In genomic region chr14:76968621-76969063, GRCh38 we compare ENCODE assay signal across 18 cellular contexts. TPM values are rescaled to one million over a fixed set of nuclear protein-coding genes. Genes with fewer than 3 reads are reported as not detected.
DNase-seq lines count a peak whose midpoint lies in the region; FAIRE-seq and TF ChIP-seq lines count a peak whose summit lies in the region.
"Had no signal": no experiment of that assay in that cellular context is flagged by ENCODE, and none has a peak within 500 bp of the region (broad histone marks: within the 10 kb centered on the region; RNA-seq: fewer than 3 reads in every experiment).

No MANE protein-coding gene starts in this region.

- H3K4me2 ChIP-seq in H1 (ENCODE audit: insufficient read depth in 1 of 2, low read depth in 2 of 2, low read length in 2 of 2) = peak overlapping the region; percentile 38 to 43; a peak in 3 of 4 replicates

- H2BK12ac ChIP-seq in H1 (ENCODE audit: low read depth, low read length) = peak overlapping the region; percentile 17; the same call in 1 of the 2 replicates

- H3K27me3 ChIP-seq in H1 (replicated peaks in 1 of 4; ENCODE audit: control insufficient read depth in 3 of 4, extremely low read depth in 1 of 4, insufficient read depth in 3 of 4, low read length in 3 of 4) = no peaks in the 10 kb centered on the region

- no peak overlapping the region for H2BK15ac ChIP-seq in H1 (ENCODE audit: low read length)

- POLR2A ChIA-PET in H1 (lab: Charles Lee; ENCODE audit: partially characterized antibody) (interaction anchor here (1.1 to 1.9 kb wide), 9 partner anchors 13 to 69 kb away, joined by 3 to 5 read pairs (median 4); partner anchors contain the start of gene IRF2BPL), HEK293T (lab: Yijun Ruan, JAX) (interaction anchor here (0.8 kb wide), 1 partner anchor 38 kb away, joined by 3 read pairs; no protein-coding TSS in a partner anchor)

- peak in 2 of 3 experiments; percentile 23 to 25; a peak in 2 of 4 replicates for TF ChIP-seq CTCF in H1 (IDR thresholded peaks at IDR 0.05; ENCODE audit: control extremely low read depth in 1 of 3, insufficient read depth in 1 of 3, low read depth in 1 of 3, low read length in 3 of 3)

- H3K4me3 ChIP-seq in H1 (ENCODE audit: extremely low read depth in 1 of 4, insufficient read depth in 2 of 4, low read depth in 3 of 4, low read length in 4 of 4) = no peak overlapping the region
- H3K4me3 ChIP-seq: lower lobe of right lung had no signal

- H3K79me2 ChIP-seq in H1 (ENCODE audit: control insufficient read depth in 1 of 2, insufficient read depth in 2 of 2, low read length in 2 of 2) = no peaks in the 10 kb centered on the region

- no peaks in the 10 kb centered on the region for H3K23me2 ChIP-seq in H1 (ENCODE audit: low read depth, low read length)

- TF ChIP-seq POLR2A in H1 (IDR thresholded peaks at IDR 0.05; ENCODE audit: control extremely low read depth in 1 of 2, low read depth in 2 of 2, low read length in 2 of 2) = no peak

- H3K4ac ChIP-seq in H1 (replicated peaks; ENCODE audit: insufficient read length, low read depth, low read length) = no peak overlapping the region

- WGBS in H1 (ENCODE audit: extremely low coverage in 1 of 2, insufficient coverage in 1 of 2, insufficient read length in 1 of 2, insufficient replicate concordance in 2 of 2, low coverage in 1 of 2, low lambda C conversion rate in 2 of 2, missing lambda C conversion rate in 1 of 2), 2 experiments = 40% methylated on average over 16 of the region's 16 CpGs; no CpG with 5 or more reads in 1 of the 2 experiments

- H2AFZ ChIP-seq in H1 (ENCODE audit: low read length) = no peak overlapping the region

- H4K91ac ChIP-seq in H1 (replicated peaks; ENCODE audit: insufficient read length, low read length) = peak overlapping the region; percentile 95

- H3K36me3 ChIP-seq in H1 (ENCODE audit: control insufficient read depth in 2 of 4, insufficient read depth in 4 of 4, low read length in 3 of 4) = no peaks in the 10 kb centered on the region
- H3K36me3 ChIP-seq: lower lobe of right lung had no signal

- H3K14ac ChIP-seq in H1 (ENCODE audit: insufficient read length) = no peak overlapping the region

- H3K56ac ChIP-seq in H1 (replicated peaks; ENCODE audit: insufficient read length, low read depth, low read length) = no peak overlapping the region

- peak overlapping the region; percentile 97 for H2BK20ac ChIP-seq in H1 (ENCODE audit: low read length)

- H4K5ac ChIP-seq in H1 (ENCODE audit: insufficient read length, low read depth, low read length) = peak overlapping the region; percentile 4

- H3K4me3 Mint-ChIP-seq in T-helper 1 cell treated with Interleukin-12 subunit alpha and Interleukin-12 subunit beta and Interleukin-4 antibody, amounts not matched to agents 30 μg/mL and 1 μg/mL, for 36 hours = no peak overlapping the region
- no peak overlapping the region for H3K4me3 Mint-ChIP-seq in activated CD4-positive, alpha-beta T cell treated with anti-CD3 and anti-CD28 coated beads, Interleukin-2, amount 10 ng/mL, durations not matched to agents 24 days and 14 days
- H3K4me3 Mint-ChIP-seq: brain, nephron progenitor cell had no signal

- no peak overlapping the region for H3K9ac ChIP-seq in H1 (replicated peaks in 1 of 4; ENCODE audit: extremely low read depth in 1 of 4, low read depth in 3 of 4, low read length in 3 of 4)

- peak overlapping the region; percentile 56; the same call in 1 of the 2 replicates for H3K27ac ChIP-seq in H1 (ENCODE audit: low read depth, low read length)
- H3K27ac ChIP-seq: lower lobe of right lung had no signal

- no peak for FAIRE-seq in H1 (lab: Jason Lieb, UNC)
- FAIRE-seq in urothelium cell line (lab: Jason Lieb, UNC) = peak; percentile 84
- FAIRE-seq: GM18507 had no signal

- intact Hi-C loops in activated CD4-positive, alpha-beta T cell treated with anti-CD3 and anti-CD28 coated beads, Interleukin-2, amount 10 ng/mL, durations not matched to agents 24 days and 14 days (cut with micrococcal nuclease) = no loop called here

- no peaks in the 10 kb centered on the region for H3K79me1 ChIP-seq in H1 (ENCODE audit: low read depth, low read length)

- peak overlapping the region; percentile 29 for H3K27ac Mint-ChIP-seq in T-helper 1 cell treated with Interleukin-12 subunit alpha and Interleukin-12 subunit beta and Interleukin-4 antibody, amounts not matched to agents 30 μg/mL and 1 μg/mL, for 36 hours
- no peak overlapping the region for H3K27ac Mint-ChIP-seq in activated CD4-positive, alpha-beta T cell treated with anti-CD3 and anti-CD28 coated beads, Interleukin-2, amount 10 ng/mL, durations not matched to agents 24 days and 14 days
- H3K27ac Mint-ChIP-seq: nephron progenitor cell had no signal

- CTCF ChIA-PET in H1 (lab: Charles Lee; ENCODE audit: partially characterized antibody) = interaction anchor here (0.5 to 4.3 kb wide), 25 partner anchors 9 to 1768 kb away, joined by 3 to 16 read pairs (median 4); no protein-coding TSS in a partner anchor
- CTCF ChIA-PET in HEK293T (lab: Yijun Ruan, JAX) = interaction anchor here (0.6 to 0.7 kb wide), 2 partner anchors 58 to 74 kb away, joined by 3 to 7 read pairs; no protein-coding TSS in a partner anchor

- H2BK120ac ChIP-seq in H1 (replicated peaks; ENCODE audit: low read depth, low read length) = peak overlapping the region; percentile 82

- peak overlapping the region; percentile 76; the same call in 1 of the 2 replicates for H2BK5ac ChIP-seq in H1 (ENCODE audit: low read depth, low read length)

- peaks cover 40% of the 10 kb centered on the region for H3K27me3 Mint-ChIP-seq in T-helper 1 cell treated with Interleukin-12 subunit alpha and Interleukin-12 subunit beta and Interleukin-4 antibody, amounts not matched to agents 30 μg/mL and 1 μg/mL, for 36 hours (ENCODE audit: low read depth)
- H3K27me3 Mint-ChIP-seq in activated CD4-positive, alpha-beta T cell treated with anti-CD3 and anti-CD28 coated beads, Interleukin-2, amount 10 ng/mL, durations not matched to agents 24 days and 14 days = peaks cover 2% of the 10 kb centered on the region

- H2AK5ac ChIP-seq in H1 (ENCODE audit: low read depth, low read length) = no peak overlapping the region

- no peak for DNase-seq in T-helper 1 cell
- DNase-seq in NCI-H748 (lab: John Stamatoyannopoulos, UW; ENCODE audit: unreplicated experiment) = peak; percentile 94
- DNase-seq in H1 (ENCODE audit: low read depth in 1 of 2, low spot score in 2 of 2) = no peak
- DNase-seq in urothelium cell line (ENCODE audit: low spot score) = no peak
- DNase-seq in activated CD4-positive, alpha-beta T cell treated with anti-CD3 and anti-CD28 coated beads for 4 hours = no peak
- no peak for DNase-seq in activated CD4-positive, alpha-beta T cell treated with anti-CD3 and anti-CD28 coated beads, Interleukin-2, amount 10 ng/mL, durations not matched to agents 24 days and 14 days
- DNase-seq in HEK293T (ENCODE audit: extremely low spot score) = no peak
- DNase-seq: ACHN; activated CD4-positive, CD25-positive, alpha-beta regulatory T cell; activated naive CD4-positive, alpha-beta T cell; lower lobe of right lung; NCI-H2227 treated with DMSO at 0.1 percent for 48 hours; nephron progenitor cell; PC-3; stimulated activated CD4-positive, alpha-beta T cell treated with anti-CD3 and anti-CD28 coated beads, Interleukin-1b, Interleukin-23, amount 100 ng/mL, for 48 hours had no signal

- H3K23ac ChIP-seq in H1 (ENCODE audit: insufficient read length) = no peak overlapping the region

- TF ChIP-seq RAD21 in H1 (IDR thresholded peaks at IDR 0.05 in 1 of 2, conservative IDR thresholded peaks at IDR 0.05 in 1 of 2; ENCODE audit: low read depth in 2 of 2, low read length in 2 of 2) = peak; percentile 26 to 41; a peak in 3 of 4 replicates

- H3K9me3 ChIP-seq in H1 (ENCODE audit: insufficient read depth in 2 of 2, low read depth in 1 of 2, low read length in 1 of 2) = no peaks in the 10 kb centered on the region
- H3K9me3 ChIP-seq: lower lobe of right lung had no signal

- H3K4me1 ChIP-seq in H1 (replicated peaks in 1 of 4; ENCODE audit: control insufficient read depth in 3 of 4, insufficient read depth in 4 of 4, low read length in 3 of 4) = peaks cover 0 to 33% (median 17%) of the 10 kb centered on the region in 4 experiments; a peak in 6 of 7 replicates
- H3K4me1 ChIP-seq: lower lobe of right lung had no signal

- H4K8ac ChIP-seq in H1 (ENCODE audit: extremely low read depth, insufficient read depth, low read length) = 0 out of 2 replicates have a peak overlapping the region, but pooled peaks have one; percentile 4

- H3K9me3 Mint-ChIP-seq in T-helper 1 cell treated with Interleukin-12 subunit alpha and Interleukin-12 subunit beta and Interleukin-4 antibody, amounts not matched to agents 30 μg/mL and 1 μg/mL, for 36 hours = no peaks in the 10 kb centered on the region
- no peaks in the 10 kb centered on the region for H3K9me3 Mint-ChIP-seq in activated CD4-positive, alpha-beta T cell treated with anti-CD3 and anti-CD28 coated beads, Interleukin-2, amount 10 ng/mL, durations not matched to agents 24 days and 14 days
- H3K9me3 Mint-ChIP-seq: nephron progenitor cell had no signal

- H3K4me1 Mint-ChIP-seq in T-helper 1 cell treated with Interleukin-12 subunit alpha and Interleukin-12 subunit beta and Interleukin-4 antibody, amounts not matched to agents 30 μg/mL and 1 μg/mL, for 36 hours (ENCODE audit: low read depth) = peaks cover 15% of the 10 kb centered on the region
- peaks cover 24% of the 10 kb centered on the region for H3K4me1 Mint-ChIP-seq in activated CD4-positive, alpha-beta T cell treated with anti-CD3 and anti-CD28 coated beads, Interleukin-2, amount 10 ng/mL, durations not matched to agents 24 days and 14 days

- no peak for TF ChIP-seq EP300 in H1 (IDR thresholded peaks at IDR 0.05; ENCODE audit: borderline replicate concordance in 1 of 2, low read depth in 2 of 2, low read length in 2 of 2)

- H3K36me3 Mint-ChIP-seq in T-helper 1 cell treated with Interleukin-12 subunit alpha and Interleukin-12 subunit beta and Interleukin-4 antibody, amounts not matched to agents 30 μg/mL and 1 μg/mL, for 36 hours (ENCODE audit: low read depth) = no peaks in the 10 kb centered on the region
- H3K36me3 Mint-ChIP-seq in activated CD4-positive, alpha-beta T cell treated with anti-CD3 and anti-CD28 coated beads, Interleukin-2, amount 10 ng/mL, durations not matched to agents 24 days and 14 days (ENCODE audit: low read depth) = no peaks in the 10 kb centered on the region
- H3K36me3 Mint-ChIP-seq: brain had no signal

- no peaks in the 10 kb centered on the region for H4K20me1 ChIP-seq in H1 (replicated peaks in 1 of 2; ENCODE audit: control insufficient read depth in 1 of 2, insufficient read depth in 2 of 2, low read length in 2 of 2)

- H3K18ac ChIP-seq in H1 (ENCODE audit: extremely low read depth, low read length) = peak overlapping the region; percentile 89

RNA-seq across cellular contexts. Expression of gene IRF2BPL, which starts 59.9 kb away (rescaled TPM):
- 57.0 and 59.6 TPM in 2 replicates for total RNA-seq in H1 (2021; fragmentation: NEBNext Ultra II Directional; extraction: Animal tissue kit (Norgen Biotek cat#: 25700))
- 18.8 and 32.1 TPM in 2 replicates for polyA plus RNA-seq in H1 (2011; rRNA removed)
- 22.0 TPM for polyA plus RNA-seq in H1 (2011; cell fraction: cytosol; rRNA removed)
- polyA plus RNA-seq in H1 (2011; cell fraction: nucleus; rRNA removed) = 27.5 TPM
- polyA plus RNA-seq in H1 (2012, experiment 1 of 2) = 36.5 to 43.3 TPM (median 39.3 TPM) in 4 replicates
- 26.8 TPM for polyA plus RNA-seq in H1 (2012, experiment 2 of 2)
- 21.9 TPM for polyA plus RNA-seq in H1 (2013, experiment 1 of 2)
- polyA plus RNA-seq in H1 (2013, experiment 2 of 2) = 22.6 TPM
- polyA minus RNA-seq in H1 (2011; rRNA and poly(A)+ RNA removed) = 7.7 and 12.6 TPM in 2 replicates
- polyA minus RNA-seq in H1 (2011; cell fraction: cytosol; rRNA and poly(A)+ RNA removed) = 47.4 TPM
- polyA minus RNA-seq in H1 (2011; cell fraction: nucleus; rRNA and poly(A)+ RNA removed) = 25.9 TPM
- 32.8 and 34.8 TPM in 2 replicates for total RNA-seq in activated CD4-positive, alpha-beta T cell treated with anti-CD3 and anti-CD28 coated beads, Interleukin-2, amount 10 ng/mL, durations not matched to agents 24 days and 14 days
